ENCODE assay signal across 14 cellular contexts in the genomic region with DNA sequence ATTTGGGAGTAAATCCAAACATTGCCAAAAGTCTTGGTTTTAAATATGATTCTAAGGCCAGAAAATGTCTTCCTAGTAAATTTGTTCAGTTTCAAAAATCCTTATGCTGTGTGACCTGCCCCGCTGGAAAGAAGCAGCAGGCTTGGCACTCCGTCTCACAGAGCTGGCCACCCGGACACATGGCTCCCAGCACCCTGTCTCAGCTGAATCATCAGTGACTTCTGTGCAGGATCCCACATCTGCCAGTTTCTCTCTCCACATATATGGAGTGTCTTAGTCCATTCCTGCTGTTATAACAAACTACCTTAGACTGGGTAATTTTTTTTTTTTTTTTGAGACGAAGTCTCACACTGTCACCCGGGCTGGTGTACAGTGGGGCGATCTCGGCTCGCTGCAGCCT.
DNase-seq lines count a peak whose midpoint lies in the region; ATAC-seq and TF ChIP-seq lines count a peak whose summit lies in the region.
"Had no signal": no experiment of that assay in that cellular context is flagged by ENCODE, and none has a peak within 500 bp of the region (broad histone marks: within the 10 kb centered on the region; RNA-seq: fewer than 3 reads in every experiment).

No MANE protein-coding gene starts in this region.

- no peak overlapping the region for H3K14ac ChIP-seq in trophoblast cell (ENCODE audit: low read length)

- H3K27ac ChIP-seq in body of pancreas, result peak overlapping the region; percentile 36 to 95 (median 71)
- H3K27ac ChIP-seq in trophoblast cell (ENCODE audit: low read depth, low read length), result no peak overlapping the region
- no peak overlapping the region for H3K27ac ChIP-seq in GM23248
- H3K27ac ChIP-seq: BLaER1 had no signal

- intact Hi-C loops in body of pancreas (cut with DNase I), result no loop called here

- no peak for ATAC-seq in body of pancreas

- no peak overlapping the region for H4K91ac ChIP-seq in trophoblast cell (ENCODE audit: low read depth, low read length)

- H2AK5ac ChIP-seq in trophoblast cell (ENCODE audit: low read length), result no peak overlapping the region

- H4K8ac ChIP-seq in trophoblast cell (ENCODE audit: low read depth, low read length), result no peak overlapping the region

- H3K36me3 ChIP-seq in body of pancreas (replicated peaks in 1 of 2; ENCODE audit: insufficient read depth in 1 of 2, low read depth in 2 of 2), result no peaks in the 10 kb centered on the region
- no peaks in the 10 kb centered on the region for H3K36me3 ChIP-seq in trophoblast cell (ENCODE audit: control insufficient read depth in 1 of 2, insufficient read depth in 2 of 2, low read length in 2 of 2)
- no peaks in the 10 kb centered on the region for H3K36me3 ChIP-seq in GM23248 (ENCODE audit: low read depth)

- H2BK5ac ChIP-seq in trophoblast cell (ENCODE audit: low read depth, low read length, poor library complexity), result no peak overlapping the region

- H4K20me1 ChIP-seq in GM23248 (ENCODE audit: insufficient read depth), result no peaks in the 10 kb centered on the region

- peak; percentile 48 for DNase-seq in AG08395 (ENCODE audit: low spot score)
- DNase-seq in AG10803 (ENCODE audit: low read depth), result peak; percentile 11
- DNase-seq in body of pancreas, result peak in 1 of 4 donors; percentile 56
- peak; percentile 37 to 58 for DNase-seq in trophoblast cell
- DNase-seq in pons (ENCODE audit: low spot score), result no peak
- no peak for DNase-seq in GM23248
- DNase-seq: ACHN; Calu3; CD4-positive, alpha-beta memory T cell; DMS79 treated with DMSO at 0.1 percent for 48 hours; GF-D8; H9; IMR-90 had no signal

- no peaks in the 10 kb centered on the region for H3K79me2 ChIP-seq in trophoblast cell (ENCODE audit: control insufficient read depth, insufficient read depth, low read length, poor library complexity)
- H3K79me2 ChIP-seq in GM23248 (ENCODE audit: insufficient read depth), result no peaks in the 10 kb centered on the region

- no peak overlapping the region for H3K9ac ChIP-seq in trophoblast cell (ENCODE audit: low read length)
- no peak overlapping the region for H3K9ac ChIP-seq in GM23248
- H3K9ac ChIP-seq: BLaER1 had no signal

- no peak overlapping the region for H3K18ac ChIP-seq in trophoblast cell (ENCODE audit: low read length)

- TF ChIP-seq POLR2A in body of pancreas (IDR thresholded peaks at IDR 0.05), result no peak

- no peak overlapping the region for H2BK120ac ChIP-seq in trophoblast cell (ENCODE audit: insufficient read depth, low read length, poor library complexity)

- WGBS in body of pancreas, 2 donors, result 76 to 83% methylated on average over 8 of the region's 8 CpGs
- WGBS in trophoblast cell (ENCODE audit: extremely low coverage, insufficient coverage, insufficient read length), result no CpG with 5 or more reads among the region's 8 CpGs
- 92 to 93% methylated on average over 8 of the region's 8 CpGs for WGBS in GM23248 (ENCODE audit: low coverage in 1 of 2, low lambda C conversion rate in 2 of 2, missing lambda C conversion rate in 2 of 2), 2 experiments

- H3K4me2 ChIP-seq in trophoblast cell (ENCODE audit: low read length) (no peak overlapping the region), GM23248 (ENCODE audit: unreplicated experiment) (no peak overlapping the region)
- H3K4me2 ChIP-seq: BLaER1 had no signal

- no peak overlapping the region for H3K4ac ChIP-seq in trophoblast cell (ENCODE audit: low read depth, low read length)

- H2AFZ ChIP-seq in trophoblast cell (ENCODE audit: insufficient read depth, low read length, poor library complexity) (no peak overlapping the region), GM23248 (no peak overlapping the region)

- no peak overlapping the region for H3K4me3 ChIP-seq in AG10803 (ENCODE audit: low read length)
- H3K4me3 ChIP-seq in body of pancreas, result no peak overlapping the region
- H3K4me3 ChIP-seq in trophoblast cell (ENCODE audit: low read depth, low read length), result no peak overlapping the region
- no peak overlapping the region for H3K4me3 ChIP-seq in GM23248
- H3K4me3 ChIP-seq: BLaER1 had no signal

- no peaks in the 10 kb centered on the region for H3F3A ChIP-seq in GM23248 (ENCODE audit: insufficient read depth)

- no peaks in the 10 kb centered on the region for H3K27me3 ChIP-seq in body of pancreas
- no peaks in the 10 kb centered on the region for H3K27me3 ChIP-seq in trophoblast cell (ENCODE audit: insufficient read depth, low read length)
- no peaks in the 10 kb centered on the region for H3K27me3 ChIP-seq in GM23248 (replicated peaks; ENCODE audit: insufficient read depth)
- H3K27me3 ChIP-seq: BLaER1 had no signal

- no peak overlapping the region for H4K12ac ChIP-seq in trophoblast cell (ENCODE audit: low read depth, low read length)

- TF ChIP-seq CTCF in AG10803 (conservative IDR thresholded peaks at IDR 0.05; ENCODE audit: low read length) (no peak), body of pancreas (IDR thresholded peaks at IDR 0.05) (no peak)

- no peaks in the 10 kb centered on the region for H3K9me2 ChIP-seq in GM23248 (ENCODE audit: insufficient read depth)

- H3K4me1 ChIP-seq in body of pancreas (peaks cover 53% of the 10 kb centered on the region), trophoblast cell (ENCODE audit: control insufficient read depth in 1 of 2, insufficient read depth in 2 of 2, low read length in 2 of 2) (peaks cover 0 to 2% of the 10 kb centered on the region in 2 experiments), GM23248 (ENCODE audit: insufficient read depth) (no peaks in the 10 kb centered on the region)

- no peak overlapping the region for H3K23ac ChIP-seq in trophoblast cell (ENCODE audit: low read length)

- in situ Hi-C loops in GM23248 (cut with MboI), result no loop called here

- H3K79me1 ChIP-seq in trophoblast cell (ENCODE audit: low read length), result no peaks in the 10 kb centered on the region

- no peak overlapping the region for H2BK12ac ChIP-seq in trophoblast cell (ENCODE audit: low read length)

- H3K9me3 ChIP-seq in body of pancreas (no peaks in the 10 kb centered on the region), trophoblast cell (ENCODE audit: insufficient read depth, low read depth, low read length) (no peaks in the 10 kb centered on the region), GM23248 (ENCODE audit: low read depth) (no peaks in the 10 kb centered on the region)
- H3K9me3 ChIP-seq: BLaER1 had no signal

Comparison
In these comparisons a context has a peak if more than half of its experiments do, and no peak if none do; other contexts are left out.
1. DNase-seq: peak in AG08395 (single experiment), AG10803 (single experiment) and trophoblast cell (2 of 2); none in pons (single experiment) and GM23248 (single experiment).
2. H3K27ac ChIP-seq: peak in body of pancreas (4 of 4); none in trophoblast cell (single experiment) and GM23248 (single experiment).